In genomic region chr1:201279313-201279712, GRCh38 we compare ENCODE assay signal across 25 cellular contexts. TPM values are rescaled to one million over a fixed set of nuclear protein-coding genes. Genes with fewer than 3 reads are reported as not detected.
DNase-seq lines count a peak whose midpoint lies in the region; ATAC-seq and TF ChIP-seq lines count a peak whose summit lies in the region.
"Had no signal": no experiment of that assay in that cellular context is flagged by ENCODE, and none has a peak within 500 bp of the region (broad histone marks: within the 10 kb centered on the region; RNA-seq: fewer than 3 reads in every experiment).

No MANE protein-coding gene starts in this region.

- no peak overlapping the region for H3K27ac ChIP-seq in breast epithelium
- H3K27ac ChIP-seq in gastrocnemius medialis = no peak overlapping the region
- H3K27ac ChIP-seq: BLaER1, body of pancreas, epithelial cell of prostate had no signal

- no peaks in the 10 kb centered on the region for H3K27me3 Mint-ChIP-seq in MCF 10A (ENCODE audit: insufficient read depth, unreplicated experiment)

- DNase-seq in MCF 10A (ENCODE audit: unreplicated experiment) (peak; percentile 86), breast epithelium (ENCODE audit: low spot score in 2 of 2) (no peak), fibroblast of pulmonary artery (ENCODE audit: low read depth) (peak; percentile 60), gastrocnemius medialis (peak; percentile 18 to 54), NCI-H2107 (lab: John Stamatoyannopoulos, UW) (no peak), NCI-H2171 treated with DMSO at 0.1 percent for 48 hours (lab: John Stamatoyannopoulos, UW) (no peak)
- DNase-seq: activated CD4-positive, alpha-beta T cell treated with anti-CD3 and anti-CD28 coated beads, Interleukin-2, amount 50 U/mL, for 1 hour; activated CD8-positive, alpha-beta memory T cell treated with anti-CD3 and anti-CD28 coated beads, Interleukin-2, amount 50 U/mL, for 4 hours; activated naive CD8-positive, alpha-beta T cell treated with anti-CD3 and anti-CD28 coated beads, Interleukin-2, amount 10 ng/mL, durations not matched to agents 7 days and 5 days; glutamatergic neuron; NCI-H1694 treated with DMSO at 0.1 percent for 48 hours; NCI-H2227 treated with DMSO at 0.1 percent for 48 hours; NCI-H748 treated with DMSO at 0.1 percent for 48 hours; SIG-M5; stimulated activated CD4-positive, alpha-beta T cell treated with anti-CD3 and anti-CD28 coated beads, Interleukin-12 subunit alpha, Interleukin-12 subunit beta, amount 100 ng/mL, for 4 hours had no signal

- in situ Hi-C loops in gastrocnemius medialis (cut with MboI; ENCODE audit: low sequenced_read_pairs in 4 of 4) = no loop called here

- BruUV-seq in MCF 10A (replicated peaks; lab: Mats Ljungman, UMichigan) = no TSS peak

- CTCF ChIA-PET in MCF 10A (lab: Yijun Ruan, JAX) = interaction anchor here (0.6 to 22.1 kb wide), 10 partner anchors 8 to 118 kb away, joined by 3 to 415 read pairs (median 3); partner anchors contain the start of gene PKP1

- no peak overlapping the region for H3K27ac Mint-ChIP-seq in MCF 10A (ENCODE audit: low read depth, unreplicated experiment)
- H3K27ac Mint-ChIP-seq: activated naive CD8-positive, alpha-beta T cell treated with anti-CD3 and anti-CD28 coated beads, Interleukin-2, amount 10 ng/mL, durations not matched to agents 7 days and 5 days; activated T-helper 2 cell treated with anti-CD3 and anti-CD28 coated beads, Interferon-gamma antibody, Interleukin-2, Interleukin-4, amounts not matched to agents 10 μg/mL and 5 μg/mL and 100 μg/mL, durations not matched to agents 14 hours and 24 hours and 36 hours had no signal

- H3K9me3 ChIP-seq in breast epithelium (no peaks in the 10 kb centered on the region), gastrocnemius medialis (no peaks in the 10 kb centered on the region)
- H3K9me3 ChIP-seq: BLaER1, body of pancreas had no signal

- TF ChIP-seq CTCF in MCF 10A (IDR thresholded peaks at IDR 0.05; ENCODE audit: unreplicated experiment) (no peak), breast epithelium (IDR thresholded peaks at IDR 0.05) (no peak), fibroblast of pulmonary artery (IDR thresholded peaks at IDR 0.05; ENCODE audit: low read length, missing control alignments) (no peak), gastrocnemius medialis (IDR thresholded peaks at IDR 0.05 in 4 of 5, conservative IDR thresholded peaks at IDR 0.05 in 1 of 5) (no peak)

- no peak overlapping the region for H3K4me3 Mint-ChIP-seq in MCF 10A (ENCODE audit: unreplicated experiment)
- H3K4me3 Mint-ChIP-seq: activated naive CD8-positive, alpha-beta T cell treated with anti-CD3 and anti-CD28 coated beads, Interleukin-2, amount 10 ng/mL, durations not matched to agents 7 days and 5 days had no signal

- intact Hi-C loops in MCF 10A (cut with micrococcal nuclease) = no loop called here
- intact Hi-C loops in breast epithelium (cut with DNase I; ENCODE audit: low total_unique reads) = no loop called here
- intact Hi-C loops in gastrocnemius medialis (cut with DNase I; ENCODE audit: low total_unique reads) = no loop called here

- H3K27me3 ChIP-seq in breast epithelium = peaks cover 0 to 4% of the 10 kb centered on the region in 2 donors
- peaks cover 20 to 32% (median 25%) of the 10 kb centered on the region in 3 donors for H3K27me3 ChIP-seq in gastrocnemius medialis

- no peak for TF ChIP-seq POLR2A in breast epithelium (IDR thresholded peaks at IDR 0.05)
- no peak for TF ChIP-seq POLR2A in gastrocnemius medialis (IDR thresholded peaks at IDR 0.05)

- H3K9me3 Mint-ChIP-seq in MCF 10A (ENCODE audit: unreplicated experiment) = no peaks in the 10 kb centered on the region
- H3K9me3 Mint-ChIP-seq: activated naive CD8-positive, alpha-beta T cell treated with anti-CD3 and anti-CD28 coated beads, Interleukin-2, amount 10 ng/mL, durations not matched to agents 7 days and 5 days; activated T-helper 2 cell treated with anti-CD3 and anti-CD28 coated beads, Interferon-gamma antibody, Interleukin-2, Interleukin-4, amounts not matched to agents 10 μg/mL and 5 μg/mL and 100 μg/mL, durations not matched to agents 14 hours and 24 hours and 36 hours had no signal

- ATAC-seq in gastrocnemius medialis = peak; percentile 48 to 67
- no peak for ATAC-seq in HG03196 (IDR thresholded peaks at IDR 0.05; ENCODE audit: unreplicated experiment)
- ATAC-seq: body of pancreas, GM12878 had no signal

- POLR2A ChIA-PET in MCF 10A (lab: Yijun Ruan, JAX) = interaction anchor here (0.7 to 46.7 kb wide), 5 partner anchors 2 to 90 kb away, joined by 3 to 3819 read pairs (median 3); partner anchors contain the start of gene PKP1

- H3K4me1 ChIP-seq in breast epithelium (no peaks in the 10 kb centered on the region), gastrocnemius medialis (peaks cover 0 to 10% of the 10 kb centered on the region in 2 donors)

- no peak overlapping the region for H3K4me3 ChIP-seq in breast epithelium
- no peak overlapping the region for H3K4me3 ChIP-seq in fibroblast of pulmonary artery (replicated peaks; ENCODE audit: low read depth, low read length)
- H3K4me3 ChIP-seq in gastrocnemius medialis = no peak overlapping the region
- H3K4me3 ChIP-seq: BLaER1, body of pancreas, GM12878, lung had no signal

- peaks cover 56% of the 10 kb centered on the region for H3K4me1 Mint-ChIP-seq in MCF 10A (ENCODE audit: insufficient read depth, unreplicated experiment)

- no peaks in the 10 kb centered on the region for H3K36me3 Mint-ChIP-seq in MCF 10A (ENCODE audit: insufficient read depth, unreplicated experiment)
- H3K36me3 Mint-ChIP-seq: activated naive CD8-positive, alpha-beta T cell treated with anti-CD3 and anti-CD28 coated beads, Interleukin-2, amount 10 ng/mL, durations not matched to agents 7 days and 5 days had no signal

- H3K36me3 ChIP-seq in breast epithelium = no peaks in the 10 kb centered on the region
- no peaks in the 10 kb centered on the region for H3K36me3 ChIP-seq in gastrocnemius medialis
- H3K36me3 ChIP-seq: BLaER1 had no signal

TF ChIP-seq in PFSK-1, 5 proteins besides CTCF, POLR2A, EP300 and RAD21:
- TF ChIP-seq TAF1 (IDR thresholded peaks at IDR 0.05; ENCODE audit: borderline replicate concordance, insufficient read depth, low read length) (no peak), REST (IDR thresholded peaks at IDR 0.05; ENCODE audit: insufficient read depth in 1 of 2, low read depth in 2 of 2, low read length in 2 of 2) (peak; percentile 73 to 87)

RNA-seq across cellular contexts. Expression of gene PKP1, which starts 4.0 kb away (rescaled TPM):
- 0.30 and 0.32 TPM in 2 replicates for total RNA-seq in MCF 10A (2022)
- 10 to 100 TPM in 2 of 3 donors, under 1 TPM in 1; 0.96 to 22.5 (median 12.1) TPM for total RNA-seq in breast epithelium
- not detected for polyA plus RNA-seq in PFSK-1 (2012; ENCODE audit: insufficient read length, low read depth)
- 1 to 10 TPM in 3 of 4 donors, under 1 TPM in 1; 0.71 to 4.5 (median 1.2) TPM for total RNA-seq in gastrocnemius medialis
- total RNA-seq: A172; activated naive CD8-positive, alpha-beta T cell treated with anti-CD3 and anti-CD28 coated beads, Interleukin-2, amount 10 ng/mL, durations not matched to agents 7 days and 5 days; activated T-helper 2 cell treated with anti-CD3 and anti-CD28 coated beads, Interferon-gamma antibody, Interleukin-2, Interleukin-4, amounts not matched to agents 10 μg/mL and 5 μg/mL and 100 μg/mL, durations not matched to agents 14 hours and 24 hours and 36 hours; GM12878; T-helper 1 cell treated with Interleukin-12 subunit alpha and Interleukin-12 subunit beta and Interleukin-4 antibody, amounts not matched to agents 30 ng/mL and 1 ng/mL, for 36 hours had no signal

Comparison
In these comparisons a context has a peak if more than half of its experiments do, and no peak if none do; other contexts are left out.
1. DNase-seq: peak in MCF 10A (single experiment), fibroblast of pulmonary artery (single experiment) and gastrocnemius medialis (2 of 2); none in breast epithelium (0 of 2), NCI-H2107 (single experiment) and NCI-H2171 treated with DMSO at 0.1 percent for 48 hours (single experiment).